Comparison of ENCODE assay signal across 18 cellular contexts in the genomic region with DNA sequence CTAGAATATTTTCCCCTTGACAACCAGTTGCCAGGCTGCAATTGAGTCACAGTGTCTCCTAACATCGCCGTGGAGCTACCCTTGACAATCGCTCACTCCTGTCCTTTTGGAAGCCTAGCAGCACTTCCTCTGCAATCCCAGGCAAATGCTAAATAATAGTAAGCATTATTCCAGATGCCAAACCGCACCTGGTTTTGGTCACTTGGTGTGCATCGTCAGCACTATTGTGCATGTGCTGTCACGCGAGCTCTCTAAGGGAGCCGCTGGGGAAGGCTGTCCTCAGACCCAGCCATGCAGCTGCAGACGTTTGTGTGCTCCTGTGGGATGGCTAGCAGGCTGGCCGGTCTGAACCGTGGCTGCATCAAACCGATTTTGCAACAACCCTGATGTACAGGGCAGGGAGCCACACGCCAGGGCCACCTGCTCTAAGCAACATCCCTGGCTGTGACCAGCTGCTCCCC.
DNase-seq lines count a peak whose midpoint lies in the region; ATAC-seq, FAIRE-seq and TF ChIP-seq lines count a peak whose summit lies in the region.
"Had no signal": no experiment of that assay in that cellular context is flagged by ENCODE, and none has a peak within 500 bp of the region (broad histone marks: within the 10 kb centered on the region; RNA-seq: fewer than 3 reads in every experiment).

No MANE protein-coding gene starts in this region.

- WGBS in GM23248 (ENCODE audit: low coverage in 1 of 2, low lambda C conversion rate in 2 of 2, missing lambda C conversion rate in 2 of 2), 2 experiments = 84 to 85% methylated on average over 13 of the region's 13 CpGs
- WGBS in K562 (ENCODE audit: insufficient coverage, low coverage, missing lambda C conversion rate) = 0% methylated on average over 13 of the region's 13 CpGs

- no peaks in the 10 kb centered on the region for H3F3A ChIP-seq in GM23248 (ENCODE audit: insufficient read depth)
- H3F3A ChIP-seq in PC-3 (ENCODE audit: low read length, unreplicated experiment) = no peaks in the 10 kb centered on the region

- no peak overlapping the region for H3K27ac ChIP-seq in GM23248
- H3K27ac ChIP-seq in K562 (ENCODE audit: extremely low read depth, low read depth, low read length) = no peak overlapping the region
- no peak overlapping the region for H3K27ac ChIP-seq in vagina
- no peak overlapping the region for H3K27ac ChIP-seq in PC-3 (ENCODE audit: low read length)
- H3K27ac ChIP-seq: BLaER1, KMS-11, neutrophil had no signal

- H3K27me3 ChIP-seq in GM23248 (replicated peaks; ENCODE audit: insufficient read depth) = no peaks in the 10 kb centered on the region
- peaks cover 0 to 16% of the 10 kb centered on the region in 2 experiments; a peak in 3 of 5 replicates for H3K27me3 ChIP-seq in K562 (ENCODE audit: control insufficient read depth in 2 of 2, insufficient read depth in 2 of 2, low read length in 2 of 2)
- H3K27me3 ChIP-seq in vagina = no peaks in the 10 kb centered on the region
- no peaks in the 10 kb centered on the region for H3K27me3 ChIP-seq in PC-3 (ENCODE audit: low read length)
- H3K27me3 ChIP-seq: BLaER1, neutrophil had no signal

- H3K9ac ChIP-seq in GM23248 = no peak overlapping the region
- H3K9ac ChIP-seq in K562 (ENCODE audit: insufficient read depth in 1 of 2, low read depth in 2 of 2, low read length in 2 of 2) = no peak overlapping the region
- no peak overlapping the region for H3K9ac ChIP-seq in PC-3 (ENCODE audit: low read length)
- H3K9ac ChIP-seq: BLaER1, KMS-11 had no signal

- CTCF ChIA-PET in K562 (lab: Yijun Ruan, JAX; ENCODE audit: low intra/inter-chr PET ratio) = no interaction called here
- CTCF ChIA-PET in PC-3 (lab: Charles Lee) = no interaction called here

- H2AFZ ChIP-seq in GM23248 (no peak overlapping the region), K562 (ENCODE audit: low read depth, low read length) (no peak overlapping the region), PC-3 (ENCODE audit: low read length) (no peak overlapping the region)

- no peak for TF ChIP-seq RAD21 in K562 (CRISPR knock-in tag; conservative IDR thresholded peaks at IDR 0.05 in 1 of 2, IDR thresholded peaks at IDR 0.05 in 1 of 2)

- no peaks in the 10 kb centered on the region for H3K4me1 ChIP-seq in GM23248 (ENCODE audit: insufficient read depth)
- no peaks in the 10 kb centered on the region for H3K4me1 ChIP-seq in K562 (replicated peaks in 1 of 2; ENCODE audit: control insufficient read depth in 2 of 2, insufficient read depth in 2 of 2, low read length in 2 of 2)
- H3K4me1 ChIP-seq in vagina = peaks cover 7% of the 10 kb centered on the region
- H3K4me1 ChIP-seq in PC-3 (ENCODE audit: insufficient read depth, low read length) = no peaks in the 10 kb centered on the region
- H3K4me1 ChIP-seq: BLaER1 had no signal

- H3K4me2 ChIP-seq in GM23248 (ENCODE audit: unreplicated experiment) (no peak overlapping the region), K562 (ENCODE audit: insufficient read depth, low read length) (no peak overlapping the region), PC-3 (ENCODE audit: low read length) (no peak overlapping the region)
- H3K4me2 ChIP-seq: BLaER1, KMS-11 had no signal

- DNase-seq in AG08395 (ENCODE audit: low spot score) (peak; percentile 58), GM23248 (peak; percentile 18), K562 (ENCODE audit: extremely low read depth in 1 of 4, low spot score in 3 of 4) (no peak), myocyte (ENCODE audit: low read depth) (peak; percentile 33), vagina (ENCODE audit: extremely low spot score in 2 of 2) (no peak), PC-3 (no peak)
- no peak for DNase-seq in stimulated activated naive CD8-positive, alpha-beta T cell treated with anti-CD3 and anti-CD28 coated beads, Interleukin-15, Interleukin-2, amounts not matched to agents 100 U/mL and 50 U/mL, for 24 hours
- DNase-seq: activated T-cell treated with anti-CD3 and anti-CD28 coated beads, Interleukin-2, amount 50 U/mL, for 72 hours; NCI-H1930; SIG-M5 had no signal

- ATAC-seq in K562 (no peak), HG02973 (IDR thresholded peaks at IDR 0.05; ENCODE audit: unreplicated experiment) (no peak), PC-3 (no peak)
- no peak for ATAC-seq in stimulated activated naive CD8-positive, alpha-beta T cell treated with anti-CD3 and anti-CD28 coated beads, Interleukin-15, Interleukin-2, amounts not matched to agents 100 U/mL and 50 U/mL, for 24 hours
- ATAC-seq: activated T-cell treated with anti-CD3 and anti-CD28 coated beads, Interleukin-2, amount 50 U/mL, for 72 hours; esophagus mucosa; HCT116 had no signal

- no peak for TF ChIP-seq CTCF in K562 (IDR thresholded peaks at IDR 0.05 in 2 of 3, conservative IDR thresholded peaks at IDR 0.05 in 1 of 3; ENCODE audit: insufficient read depth in 2 of 3, low read depth in 1 of 3, low read length in 3 of 3)
- TF ChIP-seq CTCF in vagina (IDR thresholded peaks at IDR 0.05) = no peak
- no peak for TF ChIP-seq CTCF in PC-3 (conservative IDR thresholded peaks at IDR 0.05; ENCODE audit: low read depth, low read length)

- H4K20me1 ChIP-seq in GM23248 (ENCODE audit: insufficient read depth) = no peaks in the 10 kb centered on the region
- H4K20me1 ChIP-seq in K562 (replicated peaks; ENCODE audit: control insufficient read depth, insufficient read depth, low read length) = no peaks in the 10 kb centered on the region
- no peaks in the 10 kb centered on the region for H4K20me1 ChIP-seq in PC-3 (ENCODE audit: low read length)
- H4K20me1 ChIP-seq: BLaER1 had no signal

- H3K4me3 ChIP-seq in GM23248 (no peak overlapping the region), K562 (no peak overlapping the region), vagina (no peak overlapping the region), PC-3 (ENCODE audit: low read length) (no peak overlapping the region)
- H3K4me3 ChIP-seq: BLaER1, lung had no signal

- BruUV-seq in K562 (replicated peaks; lab: Mats Ljungman, UMichigan) (no TSS peak), PC-3 (replicated peaks; lab: Mats Ljungman, UMichigan) (no TSS peak)

- H3K9me2 ChIP-seq in GM23248 (ENCODE audit: insufficient read depth) (no peaks in the 10 kb centered on the region), PC-3 (replicated peaks; ENCODE audit: low read length) (0 out of 2 replicates have a peak, but pooled peaks cover 6% of the 10 kb centered on the region)

- H3K79me2 ChIP-seq in GM23248 (ENCODE audit: insufficient read depth) (no peaks in the 10 kb centered on the region), K562 (ENCODE audit: control insufficient read depth, insufficient read depth, low read length) (no peaks in the 10 kb centered on the region), PC-3 (ENCODE audit: low read length) (no peaks in the 10 kb centered on the region)

- in situ Hi-C loops in GM23248 (cut with MboI) (no loop called here), K562 (cut with MboI) (no loop called here)

- H3K9me1 ChIP-seq in K562 (ENCODE audit: control insufficient read depth, insufficient read depth, low read length) = no peaks in the 10 kb centered on the region

- intact Hi-C loops in K562 (cut with micrococcal nuclease) (no loop called here), vagina (cut with DNase I) (no loop called here), PC-3 (cut with micrococcal nuclease) (no loop called here)

- no peaks in the 10 kb centered on the region for H3K36me3 ChIP-seq in GM23248 (ENCODE audit: low read depth)
- no peaks in the 10 kb centered on the region for H3K36me3 ChIP-seq in K562 (ENCODE audit: control insufficient read depth, insufficient read depth, low read length)
- no peaks in the 10 kb centered on the region for H3K36me3 ChIP-seq in vagina
- no peaks in the 10 kb centered on the region for H3K36me3 ChIP-seq in PC-3 (ENCODE audit: low read depth, low read length)
- H3K36me3 ChIP-seq: BLaER1, neutrophil had no signal

- FAIRE-seq in K562 (lab: Jason Lieb, UNC) = no peak
- FAIRE-seq: colon had no signal

- POLR2A ChIA-PET in K562 (lab: Yijun Ruan, JAX) (no interaction called here), PC-3 (lab: Charles Lee; ENCODE audit: unreplicated experiment) (no interaction called here)

- TF ChIP-seq EP300 in K562 (IDR thresholded peaks at IDR 0.05; ENCODE audit: low read length) = no peak

- TF ChIP-seq POLR2A in K562 (conservative IDR thresholded peaks at IDR 0.05) (no peak), vagina (IDR thresholded peaks at IDR 0.05) (no peak)

- H3K9me3 ChIP-seq in GM23248 (ENCODE audit: low read depth) = no peaks in the 10 kb centered on the region
- H3K9me3 ChIP-seq in K562 (replicated peaks; ENCODE audit: control insufficient read depth, insufficient read depth, low read depth, low read length) = no peaks in the 10 kb centered on the region
- no peaks in the 10 kb centered on the region for H3K9me3 ChIP-seq in vagina
- no peaks in the 10 kb centered on the region for H3K9me3 ChIP-seq in PC-3 (ENCODE audit: low read length)
- H3K9me3 ChIP-seq: BLaER1, neutrophil had no signal

TF ChIP-seq in K562, 482 proteins besides CTCF, POLR2A, EP300 and RAD21:
- TF ChIP-seq ZNF165 (CRISPR knock-in tag; IDR thresholded peaks at IDR 0.05; ENCODE audit: borderline replicate concordance) (no peak), SMC3 (conservative IDR thresholded peaks at IDR 0.05; ENCODE audit: insufficient read depth, low read depth, low read length) (no peak), HES1 (IDR thresholded peaks at IDR 0.05; ENCODE audit: low read depth) (no peak), ZNF707 (CRISPR knock-in tag; conservative IDR thresholded peaks at IDR 0.05) (no peak), RUNX1 (IDR thresholded peaks at IDR 0.05; ENCODE audit: low read depth) (no peak), C11orf30 (IDR thresholded peaks at IDR 0.05; ENCODE audit: low read depth) (peak; percentile 7; the same call in 1 of the 2 replicates)

Comparison
In these comparisons a context has a peak if more than half of its experiments do, and no peak if none do; other contexts are left out.
1. DNase-seq: peak in AG08395 (single experiment), GM23248 (single experiment) and myocyte (single experiment); none in K562 (0 of 4), vagina (0 of 2), PC-3 (single experiment) and stimulated activated naive CD8-positive, alpha-beta T cell treated with anti-CD3 and anti-CD28 coated beads, Interleukin-15, Interleukin-2, amounts not matched to agents 100 U/mL and 50 U/mL, for 24 hours (single experiment).